ENCODE assay signal across 27 cellular contexts in the genomic region with DNA sequence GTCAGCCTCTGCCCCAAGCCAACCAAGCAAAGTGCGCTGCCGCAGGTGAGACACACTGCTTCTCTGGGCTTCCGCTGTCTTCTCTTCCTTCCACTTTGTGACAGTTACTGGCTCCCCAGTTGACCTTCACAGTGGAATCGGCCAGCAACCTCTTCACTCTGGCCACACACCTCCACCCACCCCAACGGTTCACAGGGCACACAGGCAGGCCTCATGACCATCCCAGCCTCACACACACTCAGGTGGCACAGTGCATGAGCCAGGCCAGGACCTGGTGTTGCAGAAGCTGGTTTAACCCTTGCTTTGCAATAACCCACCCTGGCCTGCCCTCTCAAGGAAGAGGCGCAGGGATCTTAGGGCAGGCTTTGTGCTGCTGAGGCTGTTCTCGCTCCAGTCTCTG.
DNase-seq lines count a peak whose midpoint lies in the region; ATAC-seq and TF ChIP-seq lines count a peak whose summit lies in the region.
"Had no signal": no experiment of that assay in that cellular context is flagged by ENCODE, and none has a peak within 500 bp of the region (broad histone marks: within the 10 kb centered on the region; RNA-seq: fewer than 3 reads in every experiment).

No MANE protein-coding gene starts in this region.

- H4K91ac ChIP-seq in mesenchymal stem cell (ENCODE audit: low read length) = peak overlapping the region; percentile 100

- H3K36me3 ChIP-seq in mesenchymal stem cell (ENCODE audit: control insufficient read depth in 1 of 2, insufficient read depth in 2 of 2, low read depth in 1 of 2, low read length in 2 of 2) (peaks cover 5 to 17% of the 10 kb centered on the region in 2 experiments), stomach smooth muscle (ENCODE audit: control insufficient read depth in 2 of 2, insufficient read depth in 2 of 2, low read length in 2 of 2) (no peaks in the 10 kb centered on the region)
- H3K36me3 ChIP-seq: esophagus muscularis mucosa had no signal

- H4K8ac ChIP-seq in mesenchymal stem cell (ENCODE audit: low read length) = peak overlapping the region; percentile 87

- H2AK5ac ChIP-seq in mesenchymal stem cell (ENCODE audit: low read length, severe bottlenecking) = peak overlapping the region; percentile 61

- no peaks in the 10 kb centered on the region for H3K9me3 Mint-ChIP-seq in T-helper 1 cell treated with Interleukin-12 subunit alpha and Interleukin-12 subunit beta and Interleukin-4 antibody, amounts not matched to agents 30 μg/mL and 1 μg/mL, for 36 hours
- H3K9me3 Mint-ChIP-seq in brain = peaks cover 0 to 3% (median 0%) of the 10 kb centered on the region in 5 experiments
- H3K9me3 Mint-ChIP-seq: activated CD4-positive, alpha-beta T cell treated with anti-CD3 and anti-CD28 coated beads, Interleukin-2, amount 10 ng/mL, durations not matched to agents 24 days and 14 days; stimulated activated effector memory CD8-positive, alpha-beta T cell treated with anti-CD3 and anti-CD28 coated beads, Interleukin-12 subunit alpha, Interleukin-12 subunit beta, amount 100 ng/mL, for 72 hours; T-helper 2 cell treated with Interferon-gamma antibody and Interleukin-4, amounts not matched to agents 5 μg/mL and 100 μg/mL, for 36 hours had no signal

- no peak overlapping the region for H3K4me3 Mint-ChIP-seq in T-helper 1 cell treated with Interleukin-12 subunit alpha and Interleukin-12 subunit beta and Interleukin-4 antibody, amounts not matched to agents 30 μg/mL and 1 μg/mL, for 36 hours
- no peak overlapping the region for H3K4me3 Mint-ChIP-seq in brain
- H3K4me3 Mint-ChIP-seq: activated CD4-positive, alpha-beta T cell treated with anti-CD3 and anti-CD28 coated beads, Interleukin-2, amount 10 ng/mL, durations not matched to agents 24 days and 14 days; stimulated activated effector memory CD8-positive, alpha-beta T cell treated with anti-CD3 and anti-CD28 coated beads, Interleukin-12 subunit alpha, Interleukin-12 subunit beta, amount 100 ng/mL, for 72 hours; T-helper 2 cell treated with Interferon-gamma antibody and Interleukin-4, amounts not matched to agents 5 μg/mL and 100 μg/mL, for 36 hours had no signal

- no peak overlapping the region for H3K4me2 ChIP-seq in mesenchymal stem cell (ENCODE audit: low read length, poor library complexity, severe bottlenecking)

- H2BK12ac ChIP-seq in mesenchymal stem cell (ENCODE audit: low read length in 2 of 2) = peak overlapping the region; percentile 90 to 97

- no peak overlapping the region for H2BK5ac ChIP-seq in mesenchymal stem cell (ENCODE audit: low read depth, low read length, poor library complexity, severe bottlenecking)

- H3K9me3 ChIP-seq in mesenchymal stem cell (ENCODE audit: control insufficient read depth, low read length) (no peaks in the 10 kb centered on the region), stomach smooth muscle (ENCODE audit: control insufficient read depth in 2 of 2, low read length in 2 of 2) (no peaks in the 10 kb centered on the region)
- H3K9me3 ChIP-seq: esophagus muscularis mucosa, testis had no signal

- peak overlapping the region; percentile 42 to 83 for H3K4ac ChIP-seq in mesenchymal stem cell (ENCODE audit: low read depth in 1 of 2, low read length in 2 of 2)

- DNase-seq in T-helper 1 cell = no peak
- no peak for DNase-seq in mesenchymal stem cell
- DNase-seq in HPDE6-E6E7 (ENCODE audit: extremely low spot score) = no peak
- no peak for DNase-seq in activated CD4-positive, alpha-beta T cell treated with anti-CD3 and anti-CD28 coated beads, Interleukin-2, amount 50 U/mL, for 4 hours
- DNase-seq: activated CD4-positive, alpha-beta T cell treated with anti-CD3 and anti-CD28 coated beads, Interleukin-2, amount 10 ng/mL, durations not matched to agents 24 days and 14 days; activated CD8-positive, alpha-beta memory T cell treated with anti-CD3 and anti-CD28 coated beads, Interleukin-2, amount 50 U/mL, for 4 hours; activated naive CD4-positive, alpha-beta T cell treated with anti-CD3 and anti-CD28 coated beads, Interleukin-2, amount 50 U/mL, for 16 hours; amygdala; Calu3; cortex of kidney; DND-41; foreskin melanocyte; NCI-H1694 treated with DMSO at 0.1 percent for 48 hours; NCI-H510A; right cardiac atrium; stimulated activated CD4-positive, alpha-beta T cell treated with anti-CD3 and anti-CD28 coated beads, Interleukin-12 subunit alpha, Interleukin-12 subunit beta, amount 100 ng/mL, for 4 hours; stimulated activated CD4-positive, alpha-beta T cell treated with anti-CD3 and anti-CD28 coated beads, Interleukin-4, amount 100 ng/mL, for 24 hours; testis had no signal

- H2AFZ ChIP-seq in mesenchymal stem cell (ENCODE audit: low read depth, low read length) = no peak overlapping the region

- peak overlapping the region in 1 of 2 experiments; percentile 82 for H3K14ac ChIP-seq in mesenchymal stem cell (ENCODE audit: low read length in 2 of 2)

- H3K27me3 Mint-ChIP-seq in T-helper 1 cell treated with Interleukin-12 subunit alpha and Interleukin-12 subunit beta and Interleukin-4 antibody, amounts not matched to agents 30 μg/mL and 1 μg/mL, for 36 hours (ENCODE audit: low read depth) = no peaks in the 10 kb centered on the region
- no peaks in the 10 kb centered on the region for H3K27me3 Mint-ChIP-seq in brain
- H3K27me3 Mint-ChIP-seq: activated CD4-positive, alpha-beta T cell treated with anti-CD3 and anti-CD28 coated beads, Interleukin-2, amount 10 ng/mL, durations not matched to agents 24 days and 14 days had no signal

- H3K4me3 ChIP-seq in mesenchymal stem cell (ENCODE audit: insufficient read depth in 1 of 2, low read depth in 1 of 2, low read length in 2 of 2) (no peak overlapping the region), stomach smooth muscle (ENCODE audit: low read length in 2 of 2) (no peak overlapping the region)
- H3K4me3 ChIP-seq: esophagus muscularis mucosa, testis had no signal

- H3K23ac ChIP-seq in mesenchymal stem cell (ENCODE audit: low read length in 2 of 2) = no peak overlapping the region

- no peak for TF ChIP-seq CTCF in brain (conservative IDR thresholded peaks at IDR 0.05)

- H2BK15ac ChIP-seq in mesenchymal stem cell (ENCODE audit: low read depth, poor library complexity, severe bottlenecking) = peak overlapping the region; percentile 87

- peaks cover 4% of the 10 kb centered on the region for H3K36me3 Mint-ChIP-seq in T-helper 1 cell treated with Interleukin-12 subunit alpha and Interleukin-12 subunit beta and Interleukin-4 antibody, amounts not matched to agents 30 μg/mL and 1 μg/mL, for 36 hours (ENCODE audit: low read depth)
- H3K36me3 Mint-ChIP-seq in brain = peaks cover 11% of the 10 kb centered on the region

- ATAC-seq in GM18511 (IDR thresholded peaks at IDR 0.05; ENCODE audit: unreplicated experiment) = no peak
- ATAC-seq: right cardiac atrium; stimulated activated effector memory CD8-positive, alpha-beta T cell treated with anti-CD3 and anti-CD28 coated beads, Interleukin-12 subunit alpha, Interleukin-12 subunit beta, amount 100 ng/mL, for 72 hours had no signal

- H3K27ac ChIP-seq in mesenchymal stem cell (ENCODE audit: low read length, poor library complexity, severe bottlenecking) = no peak overlapping the region
- H3K27ac ChIP-seq in stomach smooth muscle (ENCODE audit: low read length) = peak overlapping the region; percentile 88
- H3K27ac ChIP-seq: 22Rv1, HL-60, testis had no signal

- peaks cover 45% of the 10 kb centered on the region for H3K79me1 ChIP-seq in mesenchymal stem cell (replicated peaks; ENCODE audit: low read length, poor library complexity, severe bottlenecking)

- WGBS in mesenchymal stem cell = 94% methylated on average over 7 of the region's 7 CpGs

- no peaks in the 10 kb centered on the region for H3K27me3 ChIP-seq in mesenchymal stem cell (ENCODE audit: control insufficient read depth in 1 of 2, insufficient read depth in 1 of 2, low read length in 2 of 2)
- no peaks in the 10 kb centered on the region for H3K27me3 ChIP-seq in stomach smooth muscle (ENCODE audit: control insufficient read depth in 1 of 2, insufficient read depth in 2 of 2, low read length in 2 of 2)
- H3K27me3 ChIP-seq: esophagus muscularis mucosa, testis had no signal

- peaks cover 21% of the 10 kb centered on the region for H3K4me1 Mint-ChIP-seq in T-helper 1 cell treated with Interleukin-12 subunit alpha and Interleukin-12 subunit beta and Interleukin-4 antibody, amounts not matched to agents 30 μg/mL and 1 μg/mL, for 36 hours (ENCODE audit: low read depth)
- peaks cover 96% of the 10 kb centered on the region for H3K4me1 Mint-ChIP-seq in brain

- H3K27ac Mint-ChIP-seq in T-helper 1 cell treated with Interleukin-12 subunit alpha and Interleukin-12 subunit beta and Interleukin-4 antibody, amounts not matched to agents 30 μg/mL and 1 μg/mL, for 36 hours = peak overlapping the region; percentile 26
- H3K27ac Mint-ChIP-seq in brain = peak overlapping the region in 3 of 5 experiments; percentile 34 to 96 (median 64)
- H3K27ac Mint-ChIP-seq: activated CD4-positive, alpha-beta T cell treated with anti-CD3 and anti-CD28 coated beads, Interleukin-2, amount 10 ng/mL, durations not matched to agents 24 days and 14 days; stimulated activated effector memory CD8-positive, alpha-beta T cell treated with anti-CD3 and anti-CD28 coated beads, Interleukin-12 subunit alpha, Interleukin-12 subunit beta, amount 100 ng/mL, for 72 hours; T-helper 2 cell treated with Interferon-gamma antibody and Interleukin-4, amounts not matched to agents 5 μg/mL and 100 μg/mL, for 36 hours had no signal

- H3K4me1 ChIP-seq in mesenchymal stem cell (ENCODE audit: control insufficient read depth, insufficient read depth, low read depth, low read length) (peaks cover 15% of the 10 kb centered on the region), stomach smooth muscle (ENCODE audit: control insufficient read depth, insufficient read depth, low read length) (peaks cover 43% of the 10 kb centered on the region)

- H3K18ac ChIP-seq in mesenchymal stem cell (ENCODE audit: low read depth in 1 of 2, low read length in 2 of 2) = peak overlapping the region; percentile 81 to 97

- H2BK120ac ChIP-seq in mesenchymal stem cell (ENCODE audit: low read depth, low read length) = peak overlapping the region; percentile 76

- no peak overlapping the region for H3K9ac ChIP-seq in mesenchymal stem cell (ENCODE audit: low read length)
- no peak overlapping the region for H3K9ac ChIP-seq in stomach smooth muscle (ENCODE audit: low read length in 2 of 2)
